In the genomic region with DNA sequence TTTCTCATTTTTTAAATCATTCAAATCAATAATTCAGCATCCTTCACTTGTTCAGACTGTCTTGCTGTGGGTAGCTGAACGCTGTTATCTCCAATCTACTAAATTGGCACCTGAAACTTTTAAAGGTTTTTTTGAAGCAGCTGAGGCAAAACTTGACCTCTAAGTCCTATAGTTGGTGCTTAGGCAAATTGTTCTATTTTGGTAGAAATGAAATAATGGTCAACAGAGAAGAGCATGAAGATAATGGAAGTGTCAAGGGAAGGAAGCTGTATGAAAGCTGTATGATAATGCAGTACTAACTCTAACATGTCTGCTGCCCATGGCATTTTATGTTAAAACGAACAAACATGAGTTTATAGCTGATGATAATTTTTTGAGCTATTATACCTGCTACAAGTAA, we compare ENCODE assay signal across 30 cellular contexts.
"Had no signal": no experiment of that assay in that cellular context is flagged by ENCODE, and none has a peak within 500 bp of the region (broad histone marks: within the 10 kb centered on the region; RNA-seq: fewer than 3 reads in every experiment).

No MANE protein-coding gene starts in this region.

- H3K27ac ChIP-seq: lower lobe of right lung, pancreas, prostate gland, skin epidermis, stomach, testis, thyroid gland, transverse colon, upper lobe of left lung, vagina had no signal

- H3K27me3 ChIP-seq: pancreas, stomach, testis, thyroid gland, transverse colon, upper lobe of left lung, vagina had no signal

- H3K4me3 ChIP-seq: lower lobe of right lung, pancreas, prostate gland, skin epidermis, stomach, testis, thyroid gland, transverse colon, upper lobe of left lung, vagina had no signal

- H3K4me3 Mint-ChIP-seq: naive thymus-derived CD8-positive, alpha-beta T cell; nephron; neural crest cell; stimulated activated naive B cell treated with anti-CD40 and anti-IgM and Interleukin-4, amounts not matched to agents 10 μg/mL and 1 μg/mL and 100 μg/mL, for 72 hours had no signal

- H3K4me1 Mint-ChIP-seq: naive thymus-derived CD8-positive, alpha-beta T cell; nephron; neural crest cell; stimulated activated naive B cell treated with anti-CD40 and anti-IgM and Interleukin-4, amounts not matched to agents 10 μg/mL and 1 μg/mL and 100 μg/mL, for 72 hours had no signal

- H3K36me3 ChIP-seq: pancreas, prostate gland, thyroid gland, vagina had no signal

- DNase-seq: islet precursor cell; left cardiac atrium; left ventricle myocardium superior; lower lobe of right lung; mammary epithelial cell; mesenchymal stem cell; naive thymus-derived CD8-positive, alpha-beta T cell; nucleus accumbens; pancreas; posterior cingulate gyrus; retina; right cardiac atrium; stimulated activated CD4-positive, alpha-beta T cell treated with anti-CD3 and anti-CD28 coated beads, Interleukin-12 subunit alpha, Interleukin-12 subunit beta, amount 100 ng/mL, for 4 hours; stimulated activated CD4-positive, alpha-beta T cell treated with anti-CD3 and anti-CD28 coated beads, Interleukin-15, amount 100 ng/mL, for 24 hours; stimulated activated CD4-positive, alpha-beta T cell treated with anti-CD3 and anti-CD28 coated beads, Interleukin-2, amount 100 ng/mL, for 24 hours; stimulated activated CD4-positive, alpha-beta T cell treated with anti-CD3 and anti-CD28 coated beads, Interleukin-4, amount 100 ng/mL, for 1 hour; stimulated activated naive B cell treated with anti-CD40 and anti-IgM and Interleukin-4, amounts not matched to agents 10 μg/mL and 1 μg/mL and 100 μg/mL, for 72 hours; stimulated activated naive CD8-positive, alpha-beta T cell treated with anti-CD3 and anti-CD28 coated beads, Interleukin-15, Interleukin-2, amounts not matched to agents 100 U/mL and 50 U/mL, for 24 hours; stomach; testis; thyroid gland; transverse colon; upper lobe of left lung had no signal

- FAIRE-seq: pancreas had no signal

- H3K4me1 ChIP-seq: lower lobe of right lung, pancreas, prostate gland, stomach, testis, thyroid gland, transverse colon, upper lobe of left lung, vagina had no signal

- H3K9me3 Mint-ChIP-seq: nephron, neural crest cell had no signal

- H3K9me3 ChIP-seq: lower lobe of right lung, pancreas, prostate gland, stomach, testis, thyroid gland, transverse colon, upper lobe of left lung, vagina had no signal

- H3K27me3 Mint-ChIP-seq: naive thymus-derived CD8-positive, alpha-beta T cell; stimulated activated naive B cell treated with anti-CD40 and anti-IgM and Interleukin-4, amounts not matched to agents 10 μg/mL and 1 μg/mL and 100 μg/mL, for 72 hours had no signal

- ATAC-seq: left cardiac atrium; left lobe of liver; left ventricle myocardium superior; lower lobe of right lung; naive thymus-derived CD8-positive, alpha-beta T cell; pancreas; right cardiac atrium; sciatic nerve; stimulated activated naive B cell treated with anti-CD40 and anti-IgM and Interleukin-4, amounts not matched to agents 10 μg/mL and 1 μg/mL and 100 μg/mL, for 72 hours; stimulated activated naive CD8-positive, alpha-beta T cell treated with anti-CD3 and anti-CD28 coated beads, Interleukin-15, Interleukin-2, amounts not matched to agents 100 U/mL and 50 U/mL, for 24 hours had no signal
